Comparison of ENCODE assay signal across 8 cellular contexts in genomic region chr6:148565931-148566663, GRCh38.
DNase-seq lines count a peak whose midpoint lies in the region; ATAC-seq and TF ChIP-seq lines count a peak whose summit lies in the region.

No MANE protein-coding gene starts in this region.

- H3K9me3 Mint-ChIP-seq in activated T-helper 17 cell treated with anti-CD3 and anti-CD28 coated beads, Interleukin-2, amount 50 U/mL, for 72 hours, result no peaks in the 10 kb centered on the region

- DNase-seq in GM12865 (ENCODE audit: low read depth) (peak; percentile 24), lower lobe of right lung (peak; percentile 75), inferior parietal cortex (ENCODE audit: extremely low spot score) (no peak), NCI-H2196 (lab: John Stamatoyannopoulos, UW; ENCODE audit: unreplicated experiment) (no peak), sigmoid colon (no peak), iPS-NIHi11 (ENCODE audit: low spot score) (no peak)

- H3K4me1 ChIP-seq in lower lobe of right lung (peaks cover 15% of the 10 kb centered on the region), sigmoid colon (no peaks in the 10 kb centered on the region)

- H3K4me1 Mint-ChIP-seq in activated T-helper 17 cell treated with anti-CD3 and anti-CD28 coated beads, Interleukin-2, amount 50 U/mL, for 72 hours, result peaks cover 12% of the 10 kb centered on the region

- no peak for TF ChIP-seq POLR2A in sigmoid colon (IDR thresholded peaks at IDR 0.05)

- no peak overlapping the region for H3K4me3 ChIP-seq in GM12865 (ENCODE audit: low read depth, low read length)
- no peak overlapping the region for H3K4me3 ChIP-seq in lower lobe of right lung
- no peak overlapping the region for H3K4me3 ChIP-seq in sigmoid colon

- 77 to 79% methylated on average over 12 of the region's 12 CpGs for WGBS in sigmoid colon, 2 donors

- no peak overlapping the region for H3K27ac Mint-ChIP-seq in activated T-helper 17 cell treated with anti-CD3 and anti-CD28 coated beads, Interleukin-2, amount 50 U/mL, for 72 hours

- no peaks in the 10 kb centered on the region for H3K36me3 Mint-ChIP-seq in activated T-helper 17 cell treated with anti-CD3 and anti-CD28 coated beads, Interleukin-2, amount 50 U/mL, for 72 hours (ENCODE audit: low read depth)

- TF ChIP-seq CTCF in GM12865 (IDR thresholded peaks at IDR 0.05; ENCODE audit: insufficient read depth, low read depth, low read length, missing control alignments), result no peak
- no peak for TF ChIP-seq CTCF in lower lobe of right lung (IDR thresholded peaks at IDR 0.05)
- TF ChIP-seq CTCF in sigmoid colon (IDR thresholded peaks at IDR 0.05), result no peak

- H3K9me3 ChIP-seq in lower lobe of right lung (no peaks in the 10 kb centered on the region), sigmoid colon (no peaks in the 10 kb centered on the region)

- H3K27me3 ChIP-seq in lower lobe of right lung (ENCODE audit: low read depth), result no peaks in the 10 kb centered on the region
- H3K27me3 ChIP-seq in sigmoid colon, result no peaks in the 10 kb centered on the region

- ATAC-seq in HG03039 (IDR thresholded peaks at IDR 0.05; ENCODE audit: unreplicated experiment) (peak; percentile 72), lower lobe of right lung (peak; percentile 83 to 88)
- ATAC-seq in activated T-helper 17 cell treated with anti-CD3 and anti-CD28 coated beads, Interleukin-2, amount 50 U/mL, for 72 hours (replicated peaks), result peak; percentile 85

- H3K27ac ChIP-seq in lower lobe of right lung, result no peak overlapping the region
- no peak overlapping the region for H3K27ac ChIP-seq in sigmoid colon

- peaks cover 24% of the 10 kb centered on the region for H3K27me3 Mint-ChIP-seq in activated T-helper 17 cell treated with anti-CD3 and anti-CD28 coated beads, Interleukin-2, amount 50 U/mL, for 72 hours

- H3K36me3 ChIP-seq in lower lobe of right lung (no peaks in the 10 kb centered on the region), sigmoid colon (no peaks in the 10 kb centered on the region)

- intact Hi-C loops in lower lobe of right lung (cut with DNase I) (no loop called here), sigmoid colon (cut with DNase I) (no loop called here)

- no peak for TF ChIP-seq EP300 in sigmoid colon (IDR thresholded peaks at IDR 0.05)

- H3K4me3 Mint-ChIP-seq in activated T-helper 17 cell treated with anti-CD3 and anti-CD28 coated beads, Interleukin-2, amount 50 U/mL, for 72 hours, result peak overlapping the region; percentile 43

Comparison
In these comparisons a context has a peak if more than half of its experiments do, and no peak if none do; other contexts are left out.
1. DNase-seq: peak in GM12865 (single experiment) and lower lobe of right lung (single experiment); none in inferior parietal cortex (single experiment), NCI-H2196 (single experiment), sigmoid colon (single experiment) and iPS-NIHi11 (single experiment).
2. Peak in every context shown above with its lines, with median percentiles within 50 percentile points of each other: ATAC-seq.